ENCODE assay signal across 8 cellular contexts in genomic region chr21:43107794-43108137, GRCh38. TPM values are rescaled to one million over a fixed set of nuclear protein-coding genes. Genes with fewer than 3 reads are reported as not detected.
DNase-seq lines count a peak whose midpoint lies in the region; ATAC-seq lines count a peak whose summit lies in the region.
"Not testable (repeated sequence)": the region's sequence is repeated elsewhere in the genome, so short reads cannot be mapped to it uniquely, and the experiment has no call there.
"Had no signal": no experiment of that assay in that cellular context is flagged by ENCODE, and none has a peak within 500 bp of the region (broad histone marks: within the 10 kb centered on the region; RNA-seq: fewer than 3 reads in every experiment).

No MANE protein-coding gene starts in this region.

- POLR2A ChIA-PET in naive thymus-derived CD8-positive, alpha-beta T cell (lab: Charles Lee), result not testable (repeated sequence)

- not testable (repeated sequence) for DNase-seq in left colon; naive thymus-derived CD8-positive, alpha-beta T cell

- not testable (repeated sequence) for H3K27me3 Mint-ChIP-seq in naive thymus-derived CD8-positive, alpha-beta T cell

- H3K4me3 Mint-ChIP-seq in naive thymus-derived CD8-positive, alpha-beta T cell, result not testable (repeated sequence)

- H3K36me3 Mint-ChIP-seq in naive thymus-derived CD8-positive, alpha-beta T cell, result not testable (repeated sequence)

- H3K9me3 Mint-ChIP-seq in naive thymus-derived CD8-positive, alpha-beta T cell, result not testable (repeated sequence)

- ATAC-seq in GM18511 (IDR thresholded peaks at IDR 0.05; ENCODE audit: unreplicated experiment) (peak; percentile 17), GM21529 (IDR thresholded peaks at IDR 0.05; ENCODE audit: unreplicated experiment) (peak; percentile 9), HG02870 (IDR thresholded peaks at IDR 0.05; ENCODE audit: unreplicated experiment) (peak; percentile 14), HG03457 (IDR thresholded peaks at IDR 0.05; ENCODE audit: unreplicated experiment) (peak; percentile 30), SK-N-SH treated with all-trans-retinoic acid at 6 μM for 48 hours (peak; percentile 58), left colon (peak; percentile 57)
- ATAC-seq in naive thymus-derived CD8-positive, alpha-beta T cell, result peak; percentile 43 to 48

- intact Hi-C loops in left colon (cut with DNase I, micrococcal nuclease), result not testable (repeated sequence)

- H3K27ac Mint-ChIP-seq in naive thymus-derived CD8-positive, alpha-beta T cell, result not testable (repeated sequence)

- not testable (repeated sequence) for H3K4me1 Mint-ChIP-seq in naive thymus-derived CD8-positive, alpha-beta T cell

RNA-seq across cellular contexts. Expression of gene U2AF1, which starts 0.4 kb away (rescaled TPM):
- 1 to 10 TPM; 6.5 to 7.2 TPM for total RNA-seq in left colon
- 10 to 100 TPM; 33.3 to 42.7 TPM for total RNA-seq in naive thymus-derived CD8-positive, alpha-beta T cell
- 10 to 100 TPM; 53.6 to 83.0 (median 72.4) TPM for polyA plus RNA-seq in naive thymus-derived CD8-positive, alpha-beta T cell

RNA-seq across cellular contexts. Expression of gene CBS, which starts 32.1 kb away (rescaled TPM):
- total RNA-seq in left colon, result 10 to 100 TPM in 1 of 2 donors, 1 to 10 TPM in 1; 3.4 to 15.8 TPM
- total RNA-seq in naive thymus-derived CD8-positive, alpha-beta T cell, result under 1 TPM; 0.18 to 0.80 TPM
- under 1 TPM in 1 of 3 donors, not detected in 2; 0.09 TPM for polyA plus RNA-seq in naive thymus-derived CD8-positive, alpha-beta T cell
- polyA plus RNA-seq: CD4-positive, alpha-beta memory T cell had no signal

Comparison
In these comparisons a context has a peak if more than half of its experiments do, and no peak if none do; other contexts are left out.
1. RNA of gene U2AF1, which starts 0.4 kb away (total RNA-seq): 33.3 to 42.7 TPM in naive thymus-derived CD8-positive, alpha-beta T cell; 6.5 to 7.2 TPM in left colon; every median in the first group is over 4 times any median in the second.
2. Peak in every context shown above with its lines, with median percentiles within 50 percentile points of each other: ATAC-seq.